Comparison of ENCODE assay signal across 1 cellular context in genomic region chr7:44583145-44583544, GRCh38.
TF ChIP-seq lines count a peak whose summit lies in the region.

No MANE protein-coding gene starts in this region.

TF ChIP-seq in GM12878, 131 proteins besides CTCF, POLR2A, EP300 and RAD21:
- TF ChIP-seq KDM1A (IDR thresholded peaks at IDR 0.05; ENCODE audit: borderline replicate concordance), result no peak
